2 cellular contexts compared by ENCODE assay signal in the genomic region with DNA sequence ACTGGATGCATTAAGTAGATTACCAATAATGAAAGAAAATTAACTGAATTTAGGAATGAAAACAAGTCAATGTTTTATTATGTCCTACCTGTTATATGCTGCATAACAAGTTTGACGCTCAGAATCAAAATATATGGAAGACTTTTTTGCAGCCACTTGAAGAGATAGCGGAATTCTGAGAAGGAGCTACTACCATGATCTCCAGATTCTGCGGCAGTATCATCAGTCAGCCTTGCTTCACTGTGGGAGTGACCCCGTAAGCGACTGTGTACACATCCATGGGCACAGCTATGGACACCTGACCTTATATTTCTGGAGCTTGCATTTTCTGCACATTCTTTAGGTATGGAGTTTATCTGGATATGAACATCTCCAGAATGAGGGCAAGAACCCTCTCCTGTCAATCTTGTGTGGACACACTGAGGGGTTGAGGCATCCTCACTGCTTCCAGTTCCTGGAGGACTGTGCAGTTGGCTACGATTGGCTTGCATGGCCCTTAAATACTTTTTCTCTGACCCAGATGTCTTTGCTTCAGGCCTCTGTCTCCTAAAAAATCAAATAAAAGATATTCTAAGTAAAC.
TF ChIP-seq lines count a peak whose summit lies in the region.

No MANE protein-coding gene starts in this region.

TF ChIP-seq in neural cell, 6 proteins besides CTCF, POLR2A, EP300 and RAD21 (continued from another document):
- TF ChIP-seq MXI1 (conservative IDR thresholded peaks at IDR 0.05; ENCODE audit: poor library complexity, severe bottlenecking) (no peak), EZH2 (IDR thresholded peaks at IDR 0.05; ENCODE audit: borderline replicate concordance, insufficient read depth, low read length, poor library complexity, severe bottlenecking) (no peak), REST (IDR thresholded peaks at IDR 0.05; ENCODE audit: borderline replicate concordance) (no peak)

TF ChIP-seq in HEK293T, 16 proteins besides CTCF, POLR2A, EP300 and RAD21 (continued from another document):
- no peak for TF ChIP-seq CTBP1 (IDR thresholded peaks at IDR 0.05; ENCODE audit: borderline replicate concordance)
